In genomic region chr16:85010931-85011845, GRCh38 we compare ENCODE assay signal across 1 cellular context.
A peak's percentile ranks its signal among the peaks of the same experiment; 100 is the strongest.
TF ChIP-seq lines count a peak whose summit lies in the region.

ZDHHC7 (minus strand) TSS chr16:85011535; CDS start chr16:84990618, 20,917 bp downstream.

TF ChIP-seq in HepG2, 621 proteins besides CTCF, POLR2A, EP300 and RAD21 (continued from another document):
- TF ChIP-seq PATZ1 (CRISPR knock-in tag; IDR thresholded peaks at IDR 0.05) (peak; percentile 24; the same call in 1 of the 2 replicates), ISL2 (CRISPR knock-in tag; IDR thresholded peaks at IDR 0.05) (peak; percentile 77), PHF5A (CRISPR knock-in tag; IDR thresholded peaks at IDR 0.05; ENCODE audit: low read depth, unreplicated experiment) (peak; percentile 59), KDM3A (CRISPR knock-in tag; IDR thresholded peaks at IDR 0.05; ENCODE audit: low read depth) (no peak), NFE2L2 (IDR thresholded peaks at IDR 0.05; ENCODE audit: low read length) (no peak), ZNF124 (CRISPR knock-in tag; IDR thresholded peaks at IDR 0.05) (peak; percentile 62; the same call in 1 of the 2 replicates), THAP7 (CRISPR knock-in tag; IDR thresholded peaks at IDR 0.05) (peak; percentile 61; the same call in 1 of the 2 replicates), KLF11 (CRISPR knock-in tag; IDR thresholded peaks at IDR 0.05) (peak; percentile 41; the same call in 1 of the 2 replicates), SMAD9 (CRISPR knock-in tag; IDR thresholded peaks at IDR 0.05) (no peak), E2F2 (CRISPR knock-in tag; IDR thresholded peaks at IDR 0.05; ENCODE audit: borderline replicate concordance) (0 out of 2 replicates have a peak, but pooled peaks have one; percentile 57), GATA4 (IDR thresholded peaks at IDR 0.05; ENCODE audit: borderline replicate concordance, low read depth) (peak; percentile 59; the same call in 1 of the 2 replicates), TOE1 (CRISPR knock-in tag; IDR thresholded peaks at IDR 0.05) (no peak), LCORL (IDR thresholded peaks at IDR 0.05) (no peak), LCORL (CRISPR knock-in tag; IDR thresholded peaks at IDR 0.05) (peak; percentile 43; the same call in 1 of the 2 replicates), ZMAT5 (CRISPR knock-in tag; IDR thresholded peaks at IDR 0.05; ENCODE audit: borderline replicate concordance, low read depth) (no peak), SP140L (CRISPR knock-in tag; IDR thresholded peaks at IDR 0.05; ENCODE audit: borderline replicate concordance) (no peak), CCAR2 (optimal IDR thresholded peaks at IDR 0.05; ENCODE audit: low read depth, low read length) (no peak), TFDP1 (CRISPR knock-in tag; IDR thresholded peaks at IDR 0.05; ENCODE audit: borderline replicate concordance) (peak; percentile 69; the same call in 1 of the 2 replicates), ISX (CRISPR knock-in tag; conservative IDR thresholded peaks at IDR 0.05) (no peak), ZNF550 (CRISPR knock-in tag; IDR thresholded peaks at IDR 0.05; ENCODE audit: borderline replicate concordance) (0 out of 2 replicates have a peak, but pooled peaks have one; percentile 73), KLF6 (CRISPR knock-in tag; IDR thresholded peaks at IDR 0.05) (peak; percentile 75), ZNF276 (CRISPR knock-in tag; IDR thresholded peaks at IDR 0.05; ENCODE audit: low read depth) (no peak; the same call in 1 of the 2 replicates)
